11 cellular contexts compared by ENCODE assay signal in the genomic region with DNA sequence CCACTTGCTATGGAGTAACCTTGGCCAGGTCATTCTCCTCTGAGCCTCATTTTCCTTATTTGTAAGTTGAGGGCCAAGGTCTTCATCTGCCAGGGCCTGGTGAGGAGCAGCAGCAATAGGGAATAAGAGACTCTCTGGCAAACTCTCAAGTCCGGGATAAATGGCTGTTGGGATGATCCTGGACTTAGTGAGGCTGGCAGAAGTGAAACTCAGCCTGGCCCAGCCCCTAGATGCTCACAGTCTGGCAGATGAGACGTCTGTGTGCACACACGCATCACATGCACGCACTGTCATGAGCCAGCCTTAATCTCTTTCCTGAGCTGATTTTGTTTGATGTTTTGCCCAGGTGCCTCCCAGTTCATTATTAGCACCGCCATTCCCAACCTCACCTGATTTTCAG. TPM values are rescaled to one million over a fixed set of nuclear protein-coding genes. Genes with fewer than 3 reads are reported as not detected.
A peak's percentile ranks its signal among the peaks of the same experiment; 100 is the strongest.
DNase-seq lines count a peak whose midpoint lies in the region; ATAC-seq and TF ChIP-seq lines count a peak whose summit lies in the region.
"Had no signal": no experiment of that assay in that cellular context is flagged by ENCODE, and none has a peak within 500 bp of the region (broad histone marks: within the 10 kb centered on the region; RNA-seq: fewer than 3 reads in every experiment).

No MANE protein-coding gene starts in this region.

- peak; percentile 23 for ATAC-seq in gastroesophageal sphincter
- ATAC-seq in GM19035 (IDR thresholded peaks at IDR 0.05; ENCODE audit: unreplicated experiment): no peak
- ATAC-seq in HG02981 (IDR thresholded peaks at IDR 0.05; ENCODE audit: unreplicated experiment): no peak
- ATAC-seq: stimulated activated naive CD8-positive, alpha-beta T cell treated with anti-CD3 and anti-CD28 coated beads, Interleukin-15, amount 100 ng/mL, for 72 hours had no signal

- no peak for TF ChIP-seq EP300 in gastroesophageal sphincter (IDR thresholded peaks at IDR 0.05)

- DNase-seq in right atrium auricular region (ENCODE audit: low spot score): no peak
- DNase-seq in cardiac septum (ENCODE audit: low spot score): no peak
- DNase-seq in T-helper 22 cell (ENCODE audit: low read depth): peak; percentile 19
- no peak for DNase-seq in EL
- DNase-seq in thyroid gland: no peak
- DNase-seq: NCI-H2227 treated with DMSO at 0.1 percent for 48 hours had no signal

- H3K27me3 ChIP-seq in right atrium auricular region (no peaks in the 10 kb centered on the region), gastroesophageal sphincter (no peaks in the 10 kb centered on the region), thyroid gland (no peaks in the 10 kb centered on the region)

- intact Hi-C loops in cardiac septum (cut with DNase I) (no loop called here), thyroid gland (cut with DNase I) (no loop called here)

- 63 to 92% methylated on average over 2 of the region's 5 CpGs for WGBS in gastroesophageal sphincter (ENCODE audit: low coverage in 1 of 2), 2 donors
- WGBS in thyroid gland, 2 donors: 84 to 98% methylated on average over 5 of the region's 5 CpGs

- H3K27ac ChIP-seq in right atrium auricular region (peak overlapping the region; percentile 50 to 61), gastroesophageal sphincter (peak overlapping the region in 1 of 4 donors; percentile 24), thyroid gland (no peak overlapping the region)
- H3K27ac ChIP-seq: SK-N-MC had no signal

- TF ChIP-seq CTCF in right atrium auricular region (IDR thresholded peaks at IDR 0.05) (no peak), gastroesophageal sphincter (IDR thresholded peaks at IDR 0.05) (no peak), thyroid gland (IDR thresholded peaks at IDR 0.05) (no peak)

- no peak for TF ChIP-seq POLR2A in gastroesophageal sphincter (IDR thresholded peaks at IDR 0.05)
- TF ChIP-seq POLR2A in thyroid gland (IDR thresholded peaks at IDR 0.05): no peak

- H3K4me1 ChIP-seq in right atrium auricular region (peaks cover 0 to 95% of the 10 kb centered on the region in 2 donors), gastroesophageal sphincter (peaks cover 0 to 84% (median 19%) of the 10 kb centered on the region in 3 donors), thyroid gland (peaks cover 39 to 63% of the 10 kb centered on the region in 2 donors)

- no peaks in the 10 kb centered on the region for H3K36me3 ChIP-seq in right atrium auricular region
- no peaks in the 10 kb centered on the region for H3K36me3 ChIP-seq in gastroesophageal sphincter
- H3K36me3 ChIP-seq in thyroid gland: no peaks in the 10 kb centered on the region

- H3K4me3 ChIP-seq in right atrium auricular region (no peak overlapping the region), gastroesophageal sphincter (no peak overlapping the region), thyroid gland (replicated peaks in 1 of 3) (no peak overlapping the region)
- H3K4me3 ChIP-seq: SK-N-MC had no signal

- H3K9me3 ChIP-seq in right atrium auricular region: no peaks in the 10 kb centered on the region
- no peaks in the 10 kb centered on the region for H3K9me3 ChIP-seq in gastroesophageal sphincter
- no peaks in the 10 kb centered on the region for H3K9me3 ChIP-seq in thyroid gland

RNA-seq across cellular contexts. Expression of a gene that starts 26.8 kb away (rescaled TPM):
- total RNA-seq in right atrium auricular region: 10 to 100 TPM; 81.5 to 85.9 TPM
- 129 TPM for total RNA-seq in cardiac septum
- total RNA-seq in gastroesophageal sphincter: 10 to 100 TPM; 15.4 to 37.6 (median 20.9) TPM
- total RNA-seq in thyroid gland: 10 to 100 TPM; 42.7 to 98.0 (median 72.5) TPM

Comparison
In these comparisons a context has a peak if more than half of its experiments do, and no peak if none do; other contexts are left out.
1. H3K27ac ChIP-seq: peak in right atrium auricular region (2 of 2); none in thyroid gland (0 of 3).